6 cellular contexts compared by ENCODE assay signal in genomic region chr16:15137514-15137913, GRCh38. TPM values are rescaled to one million over a fixed set of nuclear protein-coding genes. Genes with fewer than 3 reads are reported as not detected.
A peak's percentile ranks its signal among the peaks of the same experiment; 100 is the strongest.
DNase-seq lines count a peak whose midpoint lies in the region; ATAC-seq, FAIRE-seq and TF ChIP-seq lines count a peak whose summit lies in the region.
"Not testable (repeated sequence)": the region's sequence is repeated elsewhere in the genome, so short reads cannot be mapped to it uniquely, and the experiment has no call there.

No MANE protein-coding gene starts in this region.

- not testable (repeated sequence) for TF ChIP-seq POLR2A in gastrocnemius medialis (IDR thresholded peaks at IDR 0.05)

- not testable (repeated sequence) for H3K9ac ChIP-seq in kidney (ENCODE audit: low read length in 2 of 2)

- not testable (repeated sequence) for H3K27me3 ChIP-seq in gastrocnemius medialis, upper lobe of right lung

- not testable (repeated sequence) for H3K4me3 ChIP-seq in kidney (ENCODE audit: low read length in 2 of 2); gastrocnemius medialis; upper lobe of right lung

- H3K36me3 ChIP-seq in kidney (ENCODE audit: control insufficient read depth in 1 of 2, insufficient read depth in 2 of 2, low read length in 2 of 2); gastrocnemius medialis; upper lobe of right lung: not testable (repeated sequence)

- intact Hi-C loops in kidney (cut with DNase I); posterior vena cava (cut with DNase I); gastrocnemius medialis (cut with DNase I; ENCODE audit: low total_unique reads); upper lobe of right lung (cut with DNase I): not testable (repeated sequence)

- not testable (repeated sequence) for H3K9me3 ChIP-seq in kidney (ENCODE audit: control insufficient read depth in 1 of 2, low read length in 2 of 2); gastrocnemius medialis; upper lobe of right lung

- DNase-seq in activated effector memory CD4-positive, alpha-beta T cell treated with anti-CD3 and anti-CD28 coated beads, Interleukin-2, amount 50 U/mL, for 16 hours = peak; percentile 30
- DNase-seq in kidney (peak; percentile 77), posterior vena cava (ENCODE audit: low spot score) (peak; percentile 63), gastrocnemius medialis (peak; percentile 66 to 89), upper lobe of right lung (peak; percentile 46)

- in situ Hi-C loops in gastrocnemius medialis (cut with MboI; ENCODE audit: low sequenced_read_pairs in 4 of 4) = not testable (repeated sequence)

- not testable (repeated sequence) for FAIRE-seq in kidney (lab: Jason Lieb, UNC)

- H3K27ac ChIP-seq in kidney (ENCODE audit: low read depth in 2 of 2, low read length in 2 of 2); upper lobe of right lung: not testable (repeated sequence)
- H3K27ac ChIP-seq in gastrocnemius medialis = peak overlapping the region; percentile 55 to 75 (median 68)

- TF ChIP-seq RAD21 in Ishikawa (IDR thresholded peaks at IDR 0.05; ENCODE audit: low read depth) = not testable (repeated sequence)

- TF ChIP-seq CTCF in kidney (IDR thresholded peaks at IDR 0.05; ENCODE audit: borderline replicate concordance, extremely low read depth, insufficient read depth); gastrocnemius medialis (IDR thresholded peaks at IDR 0.05 in 4 of 5, conservative IDR thresholded peaks at IDR 0.05 in 1 of 5); upper lobe of right lung (IDR thresholded peaks at IDR 0.05): not testable (repeated sequence)

- TF ChIP-seq EP300 in Ishikawa (IDR thresholded peaks at IDR 0.05; ENCODE audit: borderline replicate concordance) = not testable (repeated sequence)

- not testable (repeated sequence) for H3K4me1 ChIP-seq in kidney (ENCODE audit: control insufficient read depth in 1 of 2, insufficient read depth in 1 of 2, low read depth in 1 of 2, low read length in 2 of 2); upper lobe of right lung
- peaks cover 12 to 30% of the 10 kb centered on the region in 2 donors for H3K4me1 ChIP-seq in gastrocnemius medialis

- not testable (repeated sequence) for ATAC-seq in gastrocnemius medialis, upper lobe of right lung

TF ChIP-seq in Ishikawa, 13 proteins besides CTCF, POLR2A, EP300 and RAD21:
- peak; percentile 51 for TF ChIP-seq USF1 (IDR thresholded peaks at IDR 0.05)

RNA-seq across cellular contexts. Expression of gene RRN3, which starts 43.4 kb away (rescaled TPM):
- total RNA-seq in kidney = 24.7 TPM
- polyA plus RNA-seq in kidney (ENCODE audit: insufficient read depth, low read depth, low replicate concordance) = 12.3 TPM
- total RNA-seq in posterior vena cava = 10 to 100 TPM; 21.5 to 24.3 TPM
- total RNA-seq in gastrocnemius medialis = 10 to 100 TPM; 32.8 to 76.4 (median 49.3) TPM
- 27.6 TPM for total RNA-seq in upper lobe of right lung
